20 cellular contexts compared by ENCODE assay signal in genomic region chrX:129629837-129630236, GRCh38. TPM values are rescaled to one million over a fixed set of nuclear protein-coding genes. Genes with fewer than 3 reads are reported as not detected.
DNase-seq lines count a peak whose midpoint lies in the region; ATAC-seq and TF ChIP-seq lines count a peak whose summit lies in the region.
"Had no signal": no experiment of that assay in that cellular context is flagged by ENCODE, and none has a peak within 500 bp of the region (broad histone marks: within the 10 kb centered on the region; RNA-seq: fewer than 3 reads in every experiment).

No MANE protein-coding gene starts in this region.

- in situ Hi-C loops in G401 (cut with HindIII; ENCODE audit: low sequenced_read_pairs) = no loop called here

- no peak overlapping the region for H3K4me3 ChIP-seq in fibroblast of the aortic adventitia (ENCODE audit: low read depth, low read length)
- no peak overlapping the region for H3K4me3 ChIP-seq in skeletal muscle tissue (ENCODE audit: low read length in 3 of 3)
- H3K4me3 ChIP-seq: GM23338 had no signal

- no peaks in the 10 kb centered on the region for H3K27me3 ChIP-seq in skeletal muscle tissue (ENCODE audit: control insufficient read depth in 3 of 3, insufficient read depth in 3 of 3, low read length in 3 of 3)

- ATAC-seq in GM18517 (IDR thresholded peaks at IDR 0.05; ENCODE audit: unreplicated experiment) = no peak
- ATAC-seq: GM23338 had no signal

- no peak for TF ChIP-seq CTCF in fibroblast of the aortic adventitia (IDR thresholded peaks at IDR 0.05; ENCODE audit: insufficient read depth, low read length)

- no peaks in the 10 kb centered on the region for H3K9me3 ChIP-seq in skeletal muscle tissue (ENCODE audit: control insufficient read depth in 3 of 3, low read length in 3 of 3)
- H3K9me3 ChIP-seq: Caco-2 had no signal

- H3K4me1 ChIP-seq in skeletal muscle tissue (ENCODE audit: control insufficient read depth in 3 of 3, insufficient read depth in 3 of 3, low read length in 3 of 3) = peaks cover 0 to 2% (median 0%) of the 10 kb centered on the region in 3 donors
- H3K4me1 ChIP-seq: Caco-2 had no signal

- DNase-seq in G401 (ENCODE audit: low spot score) (peak; percentile 12), fibroblast of the aortic adventitia (ENCODE audit: low read depth) (peak; percentile 32), hypothalamus (lab: John Stamatoyannopoulos, UW) (peak in 31 of 51 donors; percentile 1 to 65 (median 26)), NCI-H187 treated with DMSO at 0.1 percent for 48 hours (lab: John Stamatoyannopoulos, UW) (no peak)
- DNase-seq in stimulated activated CD4-positive, alpha-beta T cell treated with anti-CD3 and anti-CD28 coated beads, Interleukin-15, amount 100 ng/mL, for 24 hours = no peak
- no peak for DNase-seq in activated CD4-positive, alpha-beta T cell treated with anti-CD3 and anti-CD28 coated beads, Interleukin-2, amount 50 U/mL, for 1 hour
- DNase-seq: Caco-2; CD4-positive, alpha-beta T cell; GDM1; HCEC 1CT; MM.1S; NCI-H1092; NCI-H146; NCI-H510A treated with DMSO at 0.1 percent for 48 hours; NCI-H82; OCI-M1; SIG-M5 had no signal

- H3K27ac ChIP-seq in skeletal muscle tissue (ENCODE audit: low read depth, low read length) = peak overlapping the region; percentile 9

- H3K9ac ChIP-seq in skeletal muscle tissue (ENCODE audit: low read depth in 1 of 3, low read length in 3 of 3) = no peak overlapping the region

- H3K36me3 ChIP-seq in skeletal muscle tissue (ENCODE audit: control insufficient read depth in 3 of 3, insufficient read depth in 3 of 3, low read length in 3 of 3) = no peaks in the 10 kb centered on the region

RNA-seq across cellular contexts. Expression of gene APLN, which starts 24.9 kb away (rescaled TPM):
- not detected in 2 replicates for total RNA-seq in G401 (2014; rRNA removed; shearing (Covaris generic))
- 0.54 and 3.8 TPM in 2 replicates for total RNA-seq in fibroblast of the aortic adventitia (ENCODE audit: low replicate concordance)
- total RNA-seq in skeletal muscle tissue = 4.2 TPM
- total RNA-seq: CD4-positive, alpha-beta T cell had no signal

Comparison
In these comparisons a context has a peak if more than half of its experiments do, and no peak if none do; other contexts are left out.
1. DNase-seq: peak in G401 (single experiment), fibroblast of the aortic adventitia (single experiment) and hypothalamus (31 of 51); none in stimulated activated CD4-positive, alpha-beta T cell treated with anti-CD3 and anti-CD28 coated beads, Interleukin-15, amount 100 ng/mL, for 24 hours (single experiment), NCI-H187 treated with DMSO at 0.1 percent for 48 hours (single experiment) and activated CD4-positive, alpha-beta T cell treated with anti-CD3 and anti-CD28 coated beads, Interleukin-2, amount 50 U/mL, for 1 hour (single experiment).